ENCODE assay signal across 1 cellular context in genomic region chr3:55608266-55608937, GRCh38.
TF ChIP-seq lines count a peak whose summit lies in the region.

No MANE protein-coding gene starts in this region.

TF ChIP-seq in H1, 55 proteins besides CTCF, POLR2A, EP300 and RAD21 (continued from another document):
- no peak for TF ChIP-seq TAF1 (IDR thresholded peaks at IDR 0.05; ENCODE audit: low read depth, low read length)
- no peak for TF ChIP-seq BRCA1 (IDR thresholded peaks at IDR 0.05; ENCODE audit: low read depth, low read length)
- no peak for TF ChIP-seq HDAC6 (IDR thresholded peaks at IDR 0.05; ENCODE audit: low read depth, low read length)
- no peak for TF ChIP-seq USF2 (IDR thresholded peaks at IDR 0.05; ENCODE audit: low read length)
- TF ChIP-seq PHF8 (conservative IDR thresholded peaks at IDR 0.05; ENCODE audit: low read depth, low read length): no peak
- TF ChIP-seq ATF3 (IDR thresholded peaks at IDR 0.05; ENCODE audit: insufficient read depth, low read depth, low read length): no peak
- TF ChIP-seq EGR1 (IDR thresholded peaks at IDR 0.05; ENCODE audit: borderline replicate concordance, low read depth, low read length): no peak
TF ChIP-seq in H1: peak in this region for 0.
